ENCODE assay signal across 9 cellular contexts in genomic region chr16:80924372-80924978, GRCh38.
DNase-seq lines count a peak whose midpoint lies in the region; ATAC-seq and TF ChIP-seq lines count a peak whose summit lies in the region.
"Had no signal": no experiment of that assay in that cellular context is flagged by ENCODE, and none has a peak within 500 bp of the region (broad histone marks: within the 10 kb centered on the region; RNA-seq: fewer than 3 reads in every experiment).

No MANE protein-coding gene starts in this region.

- no peak overlapping the region for H3T11ph ChIP-seq in H9 (ENCODE audit: low read length)

- no peak overlapping the region for H4K91ac ChIP-seq in H9 (ENCODE audit: insufficient read length, low read depth, low read length)

- no peak overlapping the region for H3K4ac ChIP-seq in H9 (ENCODE audit: low read depth, low read length)

- no peak overlapping the region for H2BK15ac ChIP-seq in H9 (ENCODE audit: low read depth, low read length)

- peak overlapping the region in 1 of 3 experiments; percentile 90; a peak in 1 of 7 replicates for H3K27ac Mint-ChIP-seq in H9

- no peaks in the 10 kb centered on the region for H3K23me2 ChIP-seq in H9 (ENCODE audit: insufficient read length, low read depth, low read length, poor library complexity, severe bottlenecking)

- H3K4me2 ChIP-seq in H9 (ENCODE audit: insufficient read depth, insufficient read length, low read length): no peak overlapping the region

- H2BK5ac ChIP-seq in H9 (ENCODE audit: insufficient read length, low read length): no peak overlapping the region

- H3K79me2 ChIP-seq in H9 (ENCODE audit: insufficient read depth, low read length): no peaks in the 10 kb centered on the region

- no peaks in the 10 kb centered on the region for H3K27me3 ChIP-seq in H9 (ENCODE audit: insufficient read depth, low read length)
- no peaks in the 10 kb centered on the region for H3K27me3 ChIP-seq in RWPE2 (ENCODE audit: insufficient read depth, poor library complexity, severe bottlenecking)
- no peaks in the 10 kb centered on the region for H3K27me3 ChIP-seq in kidney epithelial cell (ENCODE audit: control insufficient read depth, insufficient read depth, low read length)

- H3K79me1 ChIP-seq in H9 (ENCODE audit: insufficient read depth, low read depth, low read length, poor library complexity, severe bottlenecking): no peaks in the 10 kb centered on the region

- H3K27me3 Mint-ChIP-seq in H9 (ENCODE audit: low read depth): peaks cover 14% of the 10 kb centered on the region

- H3K27ac ChIP-seq in H9 (ENCODE audit: insufficient read length, low read depth, low read length): no peak overlapping the region
- no peak overlapping the region for H3K27ac ChIP-seq in RWPE2 (ENCODE audit: poor library complexity, severe bottlenecking)
- no peak overlapping the region for H3K27ac ChIP-seq in substantia nigra (ENCODE audit: low read depth, low read length, poor library complexity, severe bottlenecking)
- H3K27ac ChIP-seq: SK-N-MC had no signal

- H2BK20ac ChIP-seq in H9 (ENCODE audit: low read depth, low read length, poor library complexity, severe bottlenecking): no peak overlapping the region

- no peak overlapping the region for H4K8ac ChIP-seq in H9 (replicated peaks; ENCODE audit: insufficient read length, low read depth, low read length)

- TF ChIP-seq CTCF in H9 (conservative IDR thresholded peaks at IDR 0.05) (peak; percentile 90), RWPE2 (IDR thresholded peaks at IDR 0.05; ENCODE audit: poor library complexity, severe bottlenecking) (peak; percentile 51), kidney epithelial cell (IDR thresholded peaks at IDR 0.05; ENCODE audit: insufficient read depth, low read length, poor library complexity, severe bottlenecking) (peak; percentile 82)

- H3K36me3 ChIP-seq in RWPE2 (ENCODE audit: low read depth) (no peaks in the 10 kb centered on the region), kidney epithelial cell (ENCODE audit: control insufficient read depth, insufficient read depth, low read length) (no peaks in the 10 kb centered on the region)

- H2BK120ac ChIP-seq in H9 (ENCODE audit: low read depth, low read length, poor library complexity, severe bottlenecking): no peak overlapping the region

- H2AK5ac ChIP-seq in H9 (ENCODE audit: insufficient read length, low read length): no peak overlapping the region

- H3K36me3 Mint-ChIP-seq in H9 (ENCODE audit: insufficient read depth in 1 of 3, low read depth in 3 of 3): no peaks in the 10 kb centered on the region

- WGBS in H9 (ENCODE audit: extremely low coverage, insufficient read length, low lambda C conversion rate): no CpG with 5 or more reads among the region's 8 CpGs

- H3K14ac ChIP-seq in H9 (ENCODE audit: insufficient read depth, low read length): no peak overlapping the region

- H4K20me1 ChIP-seq in H9 (ENCODE audit: control insufficient read depth, insufficient read depth, insufficient read length): no peaks in the 10 kb centered on the region

- H4K5ac ChIP-seq in H9 (ENCODE audit: insufficient read length, low read depth, low read length): no peak overlapping the region

- H3K4me1 ChIP-seq in H9 (ENCODE audit: insufficient read depth, low read length) (no peaks in the 10 kb centered on the region), RWPE2 (ENCODE audit: insufficient read depth, poor library complexity, severe bottlenecking) (no peaks in the 10 kb centered on the region)

- no peak overlapping the region for H3K23ac ChIP-seq in H9 (ENCODE audit: insufficient read length, low read depth, low read length)

- no peak overlapping the region for H2BK12ac ChIP-seq in H9 (ENCODE audit: insufficient read length, low read depth, low read length)

- no peak overlapping the region for H3K56ac ChIP-seq in H9 (ENCODE audit: insufficient read length, low read depth, low read length)

- no peak overlapping the region for H3K9ac ChIP-seq in H9 (ENCODE audit: extremely low read depth, insufficient read length, low read length)

- H3K9me3 ChIP-seq in H9 (ENCODE audit: control insufficient read depth, low read depth, low read length): no peaks in the 10 kb centered on the region
- no peaks in the 10 kb centered on the region for H3K9me3 ChIP-seq in RWPE2 (ENCODE audit: severe bottlenecking)

- H3K4me3 ChIP-seq in RWPE2 (ENCODE audit: severe bottlenecking) (no peak overlapping the region), kidney epithelial cell (ENCODE audit: low read depth, low read length) (no peak overlapping the region)
- H3K4me3 ChIP-seq: SK-N-MC had no signal

- no peak overlapping the region for H3K18ac ChIP-seq in H9 (ENCODE audit: insufficient read length, low read depth, low read length)

- peaks cover 3 to 7% of the 10 kb centered on the region in 2 experiments; a peak in 2 of 4 replicates for H3K4me1 Mint-ChIP-seq in H9

- DNase-seq in DMS53 (lab: John Stamatoyannopoulos, UW) (peak; percentile 74), H9 (peak; percentile 87), RWPE2 (ENCODE audit: low spot score) (no peak), astrocyte of the hippocampus (ENCODE audit: low read depth, low spot score) (peak; percentile 66), kidney epithelial cell (ENCODE audit: low read depth) (no peak), substantia nigra (lab: John Stamatoyannopoulos, UW) (peak in 31 of 49 donors; percentile 5 to 60 (median 30))

- no peak overlapping the region for H3K4me3 Mint-ChIP-seq in H9

- no peaks in the 10 kb centered on the region; a peak in 1 of 5 replicates for H3K9me3 Mint-ChIP-seq in H9

- no peak overlapping the region for H2AFZ ChIP-seq in H9 (ENCODE audit: low read length)

- ATAC-seq in RWPE2 (ENCODE audit: low read depth) (peak; percentile 52; the same call in 1 of the 3 replicates), GM18498 (IDR thresholded peaks at IDR 0.05; ENCODE audit: unreplicated experiment) (no peak), HG02571 (IDR thresholded peaks at IDR 0.05; ENCODE audit: unreplicated experiment) (no peak)

Comparison
In these comparisons a context has a peak if more than half of its experiments do, and no peak if none do; other contexts are left out.
1. DNase-seq: peak in DMS53 (single experiment), H9 (single experiment), astrocyte of the hippocampus (single experiment) and substantia nigra (31 of 49); none in RWPE2 (single experiment) and kidney epithelial cell (single experiment).
2. Peak in every context shown above with its lines, with median percentiles within 50 percentile points of each other: CTCF ChIP-seq.